ENCODE assay signal across 27 cellular contexts in the genomic region with DNA sequence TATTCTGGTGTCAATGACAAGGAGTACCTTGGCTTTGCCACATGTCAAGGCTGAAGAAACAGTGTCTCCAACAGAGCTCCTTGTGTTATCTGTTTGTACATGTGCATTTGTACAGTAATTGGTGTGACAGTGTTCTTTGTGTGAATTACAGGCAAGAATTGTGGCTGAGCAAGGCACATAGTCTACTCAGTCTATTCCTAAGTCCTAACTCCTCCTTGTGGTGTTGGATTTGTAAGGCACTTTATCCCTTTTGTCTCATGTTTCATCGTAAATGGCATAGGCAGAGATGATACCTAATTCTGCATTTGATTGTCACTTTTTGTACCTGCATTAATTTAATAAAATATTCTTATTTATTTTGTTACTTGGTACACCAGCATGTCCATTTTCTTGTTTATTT. TPM values are rescaled to one million over a fixed set of nuclear protein-coding genes. Genes with fewer than 3 reads are reported as not detected.
DNase-seq lines count a peak whose midpoint lies in the region; ATAC-seq, FAIRE-seq and TF ChIP-seq lines count a peak whose summit lies in the region.
"Had no signal": no experiment of that assay in that cellular context is flagged by ENCODE, and none has a peak within 500 bp of the region (broad histone marks: within the 10 kb centered on the region; RNA-seq: fewer than 3 reads in every experiment).

No MANE protein-coding gene starts in this region.

- in situ Hi-C loops in SK-MEL-5 (cut with HindIII; ENCODE audit: low pct_unique_long_range_greater_than_20kb, low sequenced_read_pairs): no loop called here

- peaks cover 18% of the 10 kb centered on the region for H3K4me1 ChIP-seq in foreskin keratinocyte
- H3K4me1 ChIP-seq: BLaER1, Caco-2 had no signal

- H3K27me3 ChIP-seq in foreskin keratinocyte: no peaks in the 10 kb centered on the region
- H3K27me3 ChIP-seq: BLaER1 had no signal

- H3K36me3 Mint-ChIP-seq in HFFc6 (ENCODE audit: low read depth): peaks cover 50% of the 10 kb centered on the region

- DNase-seq in GM12891 (ENCODE audit: insufficient read length, low spot score) (no peak), HFFc6 (no peak), SK-MEL-5 (ENCODE audit: low read depth, low spot score) (peak; percentile 19), foreskin keratinocyte (no peak)
- no peak for DNase-seq in stimulated activated CD8-positive, alpha-beta memory T cell treated with anti-CD3 and anti-CD28 coated beads, Interleukin-4, amount 100 ng/mL, for 48 hours
- DNase-seq in activated effector memory CD4-positive, alpha-beta T cell treated with anti-CD3 and anti-CD28 coated beads, Interleukin-2, amount 50 U/mL, for 16 hours: no peak
- DNase-seq: Caco-2; CD4-positive, alpha-beta memory T cell; DMS 273 treated with DMSO at 0.1 percent for 48 hours; DMS79 treated with DMSO at 0.1 percent for 48 hours; NCI-H1092 treated with DMSO at 0.1 percent for 48 hours; NCI-H1436 treated with DMSO at 0.1 percent for 48 hours; NCI-H1930; NCI-H2171; NCI-H345; NCI-H524; NCI-H82; PC-9; SIG-M5; T-helper 1 cell had no signal

- peaks cover 44% of the 10 kb centered on the region for H3K4me1 Mint-ChIP-seq in HFFc6 (ENCODE audit: low read depth)
- H3K4me1 Mint-ChIP-seq: GM23338 had no signal

- peak; percentile 75 for FAIRE-seq in GM12891 (lab: Jason Lieb, UNC)
- FAIRE-seq: GM12892, K562 had no signal

- no peak overlapping the region for H3K27ac ChIP-seq in foreskin keratinocyte
- H3K27ac ChIP-seq: BLaER1, PC-9, RWPE1 had no signal

- ATAC-seq in foreskin keratinocyte: no peak
- no peak for ATAC-seq in GM21390 (IDR thresholded peaks at IDR 0.05; ENCODE audit: unreplicated experiment)
- ATAC-seq: GM23338, HCT116, K562 had no signal

- peak; percentile 44; the same call in 1 of the 2 replicates for TF ChIP-seq POLR2A in GM12891 (IDR thresholded peaks at IDR 0.05; ENCODE audit: low read depth, low read length)

- no peak overlapping the region for H3K4me3 Mint-ChIP-seq in HFFc6
- H3K4me3 Mint-ChIP-seq: CD4-positive, alpha-beta memory T cell; GM23338 had no signal

- 0 out of 2 replicates have a peak, but pooled peaks cover 2% of the 10 kb centered on the region for H3K27me3 Mint-ChIP-seq in HFFc6 (ENCODE audit: insufficient read depth)
- H3K27me3 Mint-ChIP-seq: CD4-positive, alpha-beta memory T cell had no signal

- H3K27ac Mint-ChIP-seq in HFFc6: peak overlapping the region; percentile 42; the same call in 1 of the 2 replicates
- H3K27ac Mint-ChIP-seq: GM23338 had no signal

- TF ChIP-seq CTCF in HFFc6 (IDR thresholded peaks at IDR 0.05): no peak; the same call in 1 of the 2 replicates
- TF ChIP-seq CTCF in foreskin keratinocyte (conservative IDR thresholded peaks at IDR 0.05): peak; percentile 20

- H3K9me3 Mint-ChIP-seq in HFFc6: no peaks in the 10 kb centered on the region
- H3K9me3 Mint-ChIP-seq: GM23338 had no signal

TF ChIP-seq in GM12891, 5 proteins besides CTCF, POLR2A, EP300 and RAD21:
- TF ChIP-seq POU2F2 (IDR thresholded peaks at IDR 0.05; ENCODE audit: low read depth, low read length): no peak
- TF ChIP-seq POLR2AphosphoS5 (IDR thresholded peaks at IDR 0.05; ENCODE audit: low read depth, low read length): no peak
- no peak for TF ChIP-seq TAF1 (IDR thresholded peaks at IDR 0.05; ENCODE audit: low read depth, low read length)
- TF ChIP-seq PAX5 (IDR thresholded peaks at IDR 0.05; ENCODE audit: insufficient read depth, low read length, severe bottlenecking): no peak
- no peak for TF ChIP-seq SPI1 (IDR thresholded peaks at IDR 0.05; ENCODE audit: low read depth, low read length)

RNA-seq across cellular contexts. Expression of a gene that starts 19.8 kb away (rescaled TPM):
- 18.1 TPM for polyA plus RNA-seq in GM12891 (2012; ENCODE audit: low read depth, missing spikeins)
- total RNA-seq in HFFc6 (2021; fragmentation: NEBNext Ultra II Directional; extraction: Animal tissue kit (Norgen Biotek cat#: 25700)): 10 to 100 TPM; 10.3 to 15.9 (median 13.0) TPM
- total RNA-seq in SK-MEL-5 (2014; rRNA removed; shearing (Covaris generic)): 3.4 and 3.8 TPM in 2 replicates
- polyA plus RNA-seq in SK-MEL-5 (2015; cell fraction: cytosol; rRNA removed): 0.10 and 0.90 TPM in 2 replicates
- polyA plus RNA-seq in SK-MEL-5 (2015; cell fraction: nucleus; rRNA removed): 1.0 and 3.0 TPM in 2 replicates
- 26.1 and 27.6 TPM in 2 replicates for total RNA-seq in foreskin keratinocyte
- polyA plus RNA-seq in foreskin keratinocyte: 11.5 and 12.1 TPM in 2 replicates
- total RNA-seq: Caco-2, GM23338 had no signal
- polyA plus RNA-seq: GM23338 had no signal

RNA-seq across cellular contexts. Expression of a gene that starts 32.4 kb away (rescaled TPM):
- polyA plus RNA-seq in GM12891 (2012; ENCODE audit: low read depth, missing spikeins): 28.5 TPM
- 10 to 100 TPM; 18.0 to 26.5 (median 21.4) TPM for total RNA-seq in HFFc6 (2021; fragmentation: NEBNext Ultra II Directional; extraction: Animal tissue kit (Norgen Biotek cat#: 25700))
- 38.0 and 40.2 TPM in 2 replicates for total RNA-seq in SK-MEL-5 (2014; rRNA removed; shearing (Covaris generic))
- polyA plus RNA-seq in SK-MEL-5 (2015; cell fraction: cytosol; rRNA removed): 21.0 and 24.1 TPM in 2 replicates
- polyA plus RNA-seq in SK-MEL-5 (2015; cell fraction: nucleus; rRNA removed): 6.0 and 6.6 TPM in 2 replicates
- total RNA-seq in foreskin keratinocyte: 49.3 and 55.6 TPM in 2 replicates
- 56.3 and 57.2 TPM in 2 replicates for polyA plus RNA-seq in foreskin keratinocyte

RNA-seq across cellular contexts. Expression of a gene that starts 40.2 kb away (rescaled TPM):
- polyA plus RNA-seq in GM12891 (2012; ENCODE audit: low read depth, missing spikeins): 1.2 TPM
- total RNA-seq in HFFc6 (2021; fragmentation: NEBNext Ultra II Directional; extraction: Animal tissue kit (Norgen Biotek cat#: 25700)): 10 to 100 TPM; 31.6 to 50.9 (median 42.6) TPM
- total RNA-seq in SK-MEL-5 (2014; rRNA removed; shearing (Covaris generic)): not detected in 2 replicates
- not detected in 2 replicates for polyA plus RNA-seq in SK-MEL-5 (2015; cell fraction: cytosol; rRNA removed)
- not detected in 2 replicates for polyA plus RNA-seq in SK-MEL-5 (2015; cell fraction: nucleus; rRNA removed)
- 21.9 and 22.9 TPM in 2 replicates for total RNA-seq in foreskin keratinocyte
- polyA plus RNA-seq in foreskin keratinocyte: 9.2 and 10.8 TPM in 2 replicates
- total RNA-seq: Caco-2, GM23338, K562 had no signal
- polyA plus RNA-seq: GM23338, K562 had no signal

Comparison
In these comparisons a context has a peak if more than half of its experiments do, and no peak if none do; other contexts are left out.
1. RNA of a gene that starts 40.2 kb away (total RNA-seq): 31.6 to 50.9 TPM in HFFc6 and 21.9 to 22.9 TPM in foreskin keratinocyte; not detected in SK-MEL-5; every median in the first group is over 10 times any median in the second.